Comparison of ENCODE assay signal across 8 cellular contexts in genomic region chr3:197627772-197628523, GRCh38.
DNase-seq lines count a peak whose midpoint lies in the region; ATAC-seq, FAIRE-seq and TF ChIP-seq lines count a peak whose summit lies in the region.
"Not testable (repeated sequence)": the region's sequence is repeated elsewhere in the genome, so short reads cannot be mapped to it uniquely, and the experiment has no call there.

No MANE protein-coding gene starts in this region.

- intact Hi-C loops in Right ventricle myocardium inferior (cut with DNase I): not testable (repeated sequence)

- TF ChIP-seq EP300 in neural cell (conservative IDR thresholded peaks at IDR 0.05; ENCODE audit: poor library complexity, severe bottlenecking): not testable (repeated sequence)

- not testable (repeated sequence) for H3K4me1 Mint-ChIP-seq in astrocyte (ENCODE audit: low read depth, unreplicated experiment)

- not testable (repeated sequence) for H3K27me3 Mint-ChIP-seq in astrocyte (ENCODE audit: low read depth, unreplicated experiment)

- H3K9ac ChIP-seq in astrocyte (ENCODE audit: low read length) (peak overlapping the region; percentile 86), neural cell (ENCODE audit: low read length) (peak overlapping the region; percentile 76)

- H3K79me2 ChIP-seq in astrocyte (ENCODE audit: insufficient read depth, low read length): peaks cover 12% of the 10 kb centered on the region
- H3K79me2 ChIP-seq in neural cell (replicated peaks; ENCODE audit: insufficient read depth, low read length): not testable (repeated sequence)

- peak overlapping the region; percentile 80 for H2AFZ ChIP-seq in astrocyte (ENCODE audit: low read depth, low read length)
- not testable (repeated sequence) for H2AFZ ChIP-seq in neural cell (ENCODE audit: low read depth, low read length)

- peak overlapping the region; percentile 85 for H3K4me3 Mint-ChIP-seq in astrocyte (ENCODE audit: unreplicated experiment)

- not testable (repeated sequence) for H3K27ac ChIP-seq in astrocyte (ENCODE audit: low read depth, low read length)
- peak overlapping the region; percentile 39 for H3K27ac ChIP-seq in neural cell (ENCODE audit: low read length)

- not testable (repeated sequence) for H3F3A ChIP-seq in neural cell (ENCODE audit: insufficient read depth, low read length, poor library complexity, severe bottlenecking)

- DNase-seq in COLO829 (ENCODE audit: low spot score) (peak; percentile 69), T-helper 22 cell (ENCODE audit: low read depth) (peak; percentile 78), astrocyte (ENCODE audit: low read depth) (peak; percentile 12), Right ventricle myocardium inferior (ENCODE audit: missing footprints) (peak; percentile 94)
- peak; percentile 84 for DNase-seq in stimulated activated CD8-positive, alpha-beta memory T cell treated with anti-CD3 and anti-CD28 coated beads, Interleukin-4, amount 100 ng/mL, for 24 hours (ENCODE audit: low read depth)

- not testable (repeated sequence) for TF ChIP-seq CTCF in astrocyte (IDR thresholded peaks at IDR 0.05; ENCODE audit: insufficient read depth, low read depth, low read length); neural cell (IDR thresholded peaks at IDR 0.05; ENCODE audit: poor library complexity, severe bottlenecking)

- not testable (repeated sequence) for FAIRE-seq in astrocyte (lab: Jason Lieb, UNC)

- H3K36me3 ChIP-seq in astrocyte (ENCODE audit: insufficient read depth, low read length); neural cell (ENCODE audit: insufficient read depth, low read length): not testable (repeated sequence)

- H3K27me3 ChIP-seq in astrocyte (ENCODE audit: insufficient read depth, low read length); neural cell (ENCODE audit: insufficient read depth, low read depth, low read length): not testable (repeated sequence)

- not testable (repeated sequence) for H3K36me3 Mint-ChIP-seq in astrocyte (ENCODE audit: low read depth, unreplicated experiment)

- H3K4me3 ChIP-seq in astrocyte (ENCODE audit: insufficient read depth, low read depth, low read length) (peak overlapping the region; percentile 71), neural cell (ENCODE audit: low read length) (peak overlapping the region; percentile 66)

- H4K20me1 ChIP-seq in astrocyte (ENCODE audit: insufficient read depth, low read length); neural cell (ENCODE audit: insufficient read depth): not testable (repeated sequence)

- H3K4me2 ChIP-seq in astrocyte (ENCODE audit: low read length): peak overlapping the region; percentile 80
- not testable (repeated sequence) for H3K4me2 ChIP-seq in neural cell (ENCODE audit: low read length)

- H3K27ac Mint-ChIP-seq in astrocyte (ENCODE audit: unreplicated experiment): not testable (repeated sequence)

- H3K9me3 ChIP-seq in astrocyte (ENCODE audit: insufficient read depth, low read depth, low read length); neural cell (ENCODE audit: low read length): not testable (repeated sequence)

- H3K4me1 ChIP-seq in astrocyte (ENCODE audit: insufficient read depth, low read length): not testable (repeated sequence)

- TF ChIP-seq RAD21 in neural cell (conservative IDR thresholded peaks at IDR 0.05): not testable (repeated sequence)

- H3K9me3 Mint-ChIP-seq in astrocyte (ENCODE audit: unreplicated experiment): not testable (repeated sequence)

- peak; percentile 70 for ATAC-seq in GM21367 (IDR thresholded peaks at IDR 0.05; ENCODE audit: unreplicated experiment)
- ATAC-seq in HG03457 (IDR thresholded peaks at IDR 0.05; ENCODE audit: unreplicated experiment): peak; percentile 54
- ATAC-seq in Right ventricle myocardium inferior: peak; percentile 94

- not testable (repeated sequence) for H3K9me2 ChIP-seq in neural cell (ENCODE audit: insufficient read depth, low read length)

TF ChIP-seq in neural cell, 6 proteins besides CTCF, POLR2A, EP300 and RAD21:
- TF ChIP-seq POLR2AphosphoS5 (IDR thresholded peaks at IDR 0.05): peak; percentile 85
- peak; percentile 59 for TF ChIP-seq MXI1 (conservative IDR thresholded peaks at IDR 0.05; ENCODE audit: poor library complexity, severe bottlenecking)
- TF ChIP-seq SMC3 (conservative IDR thresholded peaks at IDR 0.05; ENCODE audit: poor library complexity): peak; percentile 21

Comparison
In these comparisons a context has a peak if more than half of its experiments do, and no peak if none do; other contexts are left out.
1. DNase-seq: peak in every context shown above with its lines; median percentile 94 in Right ventricle myocardium inferior; 84 in stimulated activated CD8-positive, alpha-beta memory T cell treated with anti-CD3 and anti-CD28 coated beads, Interleukin-4, amount 100 ng/mL, for 24 hours; 78 in T-helper 22 cell; 69 in COLO829; 12 in astrocyte.